In the genomic region with DNA sequence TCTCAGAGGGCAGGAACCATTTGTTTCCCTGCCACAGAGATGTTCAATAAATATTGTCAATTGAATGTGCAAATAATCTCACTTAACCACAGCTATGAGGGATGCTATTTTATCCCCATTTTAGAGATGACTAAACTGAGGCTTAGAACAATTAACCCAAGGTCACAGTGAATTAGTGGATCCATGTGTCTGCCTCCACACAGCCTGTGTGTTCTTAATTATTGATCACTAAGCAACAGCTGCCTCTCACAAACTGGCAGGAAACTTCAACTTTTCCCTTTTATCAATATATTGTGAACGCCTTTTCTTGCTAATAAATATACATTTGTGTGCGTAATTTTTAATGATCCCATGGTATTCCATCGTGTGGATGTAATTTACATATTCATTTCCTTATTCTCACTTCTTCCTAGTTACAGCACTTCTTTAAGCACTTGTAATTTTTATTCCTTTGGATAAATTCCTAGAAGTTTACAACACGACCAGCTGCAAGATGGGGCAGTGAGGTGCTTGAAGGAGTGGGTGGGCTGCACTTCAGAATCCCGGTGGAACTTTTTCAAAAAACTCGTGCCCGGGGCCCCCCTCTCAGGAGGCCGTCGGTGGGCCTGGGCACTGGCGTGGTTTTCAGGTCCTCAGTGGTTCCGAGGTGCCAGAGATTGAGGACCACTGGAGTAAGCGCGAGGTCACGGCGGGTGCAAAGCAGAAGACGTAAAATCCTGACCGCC, we compare ENCODE assay signal across 8 cellular contexts. TPM values are rescaled to one million over a fixed set of nuclear protein-coding genes. Genes with fewer than 3 reads are reported as not detected.
DNase-seq lines count a peak whose midpoint lies in the region; ATAC-seq and TF ChIP-seq lines count a peak whose summit lies in the region.

No MANE protein-coding gene starts in this region.

- H3K4me3 ChIP-seq in fibroblast of villous mesenchyme (ENCODE audit: low read depth, low read length) (peak overlapping the region; percentile 58), gastrocnemius medialis (peak overlapping the region; percentile 75 to 94 (median 90))

- peaks cover 19% of the 10 kb centered on the region in 2 donors for H3K4me1 ChIP-seq in gastrocnemius medialis

- H3K9me3 Mint-ChIP-seq in activated naive CD4-positive, alpha-beta T cell treated with anti-CD3 and anti-CD28 coated beads, Interleukin-2, amount 10 ng/mL, durations not matched to agents 7 days and 5 days, result peaks cover 4% of the 10 kb centered on the region
- H3K9me3 Mint-ChIP-seq in T-cell, result no peaks in the 10 kb centered on the region

- POLR2A ChIA-PET in T-cell (lab: Charles Lee), result interaction anchor here (0.6 to 1.3 kb wide), 9 partner anchors 10 to 115 kb away, joined by 3 to 19 read pairs (median 5); a partner anchor contains a TSS

- H3K4me1 Mint-ChIP-seq in activated naive CD4-positive, alpha-beta T cell treated with anti-CD3 and anti-CD28 coated beads, Interleukin-2, amount 10 ng/mL, durations not matched to agents 7 days and 5 days, result peaks cover 44% of the 10 kb centered on the region
- H3K4me1 Mint-ChIP-seq in T-cell, result peaks cover 21 to 41% (median 37%) of the 10 kb centered on the region in 3 donors

- H3K36me3 ChIP-seq in gastrocnemius medialis, result no peaks in the 10 kb centered on the region

- TF ChIP-seq CTCF in fibroblast of villous mesenchyme (IDR thresholded peaks at IDR 0.05; ENCODE audit: insufficient read depth, low read depth, low read length), result no peak
- no peak for TF ChIP-seq CTCF in gastrocnemius medialis (IDR thresholded peaks at IDR 0.05 in 4 of 5, conservative IDR thresholded peaks at IDR 0.05 in 1 of 5)

- H3K27ac Mint-ChIP-seq in activated naive CD4-positive, alpha-beta T cell treated with anti-CD3 and anti-CD28 coated beads, Interleukin-2, amount 10 ng/mL, durations not matched to agents 7 days and 5 days, result peak overlapping the region; percentile 99
- peak overlapping the region; percentile 99 to 100 for H3K27ac Mint-ChIP-seq in T-cell

- H3K36me3 Mint-ChIP-seq in activated naive CD4-positive, alpha-beta T cell treated with anti-CD3 and anti-CD28 coated beads, Interleukin-2, amount 10 ng/mL, durations not matched to agents 7 days and 5 days, result peaks cover 53% of the 10 kb centered on the region
- peaks cover 14% of the 10 kb centered on the region for H3K36me3 Mint-ChIP-seq in T-cell

- no peak for ATAC-seq in T-cell (replicated peaks in 1 of 4)
- no peak for ATAC-seq in gastrocnemius medialis
- ATAC-seq in HG03432 (IDR thresholded peaks at IDR 0.05; ENCODE audit: unreplicated experiment), result no peak

- in situ Hi-C loops in gastrocnemius medialis (cut with MboI; ENCODE audit: low sequenced_read_pairs in 4 of 4), result loop anchor here in 1 of 4 donors (5.0 kb wide), 1 partner anchor 110 kb away; no protein-coding TSS in a partner anchor

- no peaks in the 10 kb centered on the region for H3K27me3 ChIP-seq in gastrocnemius medialis

- H3K27me3 Mint-ChIP-seq in activated naive CD4-positive, alpha-beta T cell treated with anti-CD3 and anti-CD28 coated beads, Interleukin-2, amount 10 ng/mL, durations not matched to agents 7 days and 5 days, result no peaks in the 10 kb centered on the region
- H3K27me3 Mint-ChIP-seq in T-cell, result no peaks in the 10 kb centered on the region

- intact Hi-C loops in gastrocnemius medialis (cut with DNase I; ENCODE audit: low total_unique reads), result loop anchor here (2.0 to 5.0 kb wide), 4 partner anchors 31 to 740 kb away; a partner anchor contains a TSS

- no peaks in the 10 kb centered on the region for H3K9me3 ChIP-seq in gastrocnemius medialis

- no peak for TF ChIP-seq POLR2A in gastrocnemius medialis (IDR thresholded peaks at IDR 0.05)

- no peak for DNase-seq in activated naive CD4-positive, alpha-beta T cell treated with anti-CD3 and anti-CD28 coated beads, Interleukin-2, amount 10 ng/mL, durations not matched to agents 7 days and 5 days
- no peak for DNase-seq in activated naive CD4-positive, alpha-beta T cell treated with anti-CD3 and anti-CD28 coated beads, Interleukin-2, amount 50 U/mL, for 16 hours
- peak in 1 of 34 experiments; percentile 3 for DNase-seq in T-cell
- no peak for DNase-seq in fibroblast of villous mesenchyme (ENCODE audit: low read depth)
- DNase-seq in gastrocnemius medialis, result no peak
- no peak for DNase-seq in NCI-H524 treated with DMSO at 0.1 percent for 48 hours (lab: John Stamatoyannopoulos, UW)
- DNase-seq in COLO829 (ENCODE audit: low spot score), result no peak

- peak overlapping the region; percentile 92 to 98 (median 98) for H3K27ac ChIP-seq in gastrocnemius medialis

- H3K4me3 Mint-ChIP-seq in activated naive CD4-positive, alpha-beta T cell treated with anti-CD3 and anti-CD28 coated beads, Interleukin-2, amount 10 ng/mL, durations not matched to agents 7 days and 5 days, result peak overlapping the region; percentile 92
- peak overlapping the region; percentile 88 to 96 (median 93) for H3K4me3 Mint-ChIP-seq in T-cell

- CTCF ChIA-PET in activated naive CD4-positive, alpha-beta T cell treated with anti-CD3 and anti-CD28 coated beads, Interleukin-2, amount 10 ng/mL, durations not matched to agents 7 days and 5 days (lab: Charles Lee), result interaction anchor here (1.1 to 5.0 kb wide), 5 partner anchors 11 to 135 kb away, joined by 3 to 25 read pairs (median 4); no protein-coding TSS in a partner anchor
- CTCF ChIA-PET in T-cell (lab: Charles Lee), result interaction anchor here (0.6 to 1.8 kb wide), 9 partner anchors 23 to 115 kb away, joined by 3 to 8 read pairs (median 4); a partner anchor contains a TSS

RNA-seq across cellular contexts. Expression of a gene that starts 0.9 kb away (rescaled TPM):
- total RNA-seq in T-cell, result 100 to 1,000 TPM in 3 of 5 donors, 10 to 100 TPM in 2; 71.9 to 128 (median 112) TPM
- 83.3 and 104 TPM in 2 replicates for total RNA-seq in fibroblast of villous mesenchyme
- total RNA-seq in gastrocnemius medialis, result 10 to 100 TPM; 25.1 to 40.9 (median 36.1) TPM

RNA-seq across cellular contexts. Expression of a gene that starts 31.5 kb away (rescaled TPM):
- total RNA-seq in T-cell, result 10 to 100 TPM; 14.4 to 21.7 (median 16.7) TPM
- total RNA-seq in fibroblast of villous mesenchyme, result 11.3 and 16.0 TPM in 2 replicates
- total RNA-seq in gastrocnemius medialis, result 1 to 10 TPM; 3.3 to 7.7 (median 6.0) TPM
